Comparison of ENCODE assay signal across 9 cellular contexts in the genomic region with DNA sequence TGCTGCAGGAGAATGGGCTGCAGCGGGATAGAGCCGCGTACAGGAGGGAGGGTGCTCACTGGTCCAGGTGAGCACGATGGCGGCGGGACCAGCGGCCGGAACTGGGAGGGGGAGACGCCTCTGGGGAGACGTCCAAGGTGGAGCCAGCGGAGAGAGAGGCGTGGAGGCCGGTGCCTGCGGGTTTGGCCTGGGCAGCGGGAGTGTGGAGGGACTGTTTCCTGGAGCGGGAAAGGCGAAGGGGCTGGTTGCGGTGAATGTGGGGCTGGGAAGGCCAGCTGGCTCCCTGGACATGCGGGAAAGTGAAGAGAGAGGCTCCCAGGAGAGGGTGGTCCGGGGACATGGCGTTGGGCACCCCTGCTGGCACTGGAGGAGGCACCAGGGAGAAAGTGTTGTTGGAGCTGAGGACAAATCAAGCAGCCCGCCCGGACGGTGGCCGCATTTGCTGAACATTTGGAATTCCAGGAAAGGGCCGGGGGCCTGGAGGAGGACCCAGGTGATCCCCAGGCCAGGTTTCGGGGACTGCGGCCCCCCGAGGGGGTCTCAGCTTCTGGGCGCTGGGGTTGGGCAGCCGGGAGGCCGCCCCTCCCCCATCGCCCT. TPM values are rescaled to one million over a fixed set of nuclear protein-coding genes. Genes with fewer than 3 reads are reported as not detected.
A peak's percentile ranks its signal among the peaks of the same experiment; 100 is the strongest.
DNase-seq lines count a peak whose midpoint lies in the region; ATAC-seq, FAIRE-seq and TF ChIP-seq lines count a peak whose summit lies in the region.
"Had no signal": no experiment of that assay in that cellular context is flagged by ENCODE, and none has a peak within 500 bp of the region (broad histone marks: within the 10 kb centered on the region; RNA-seq: fewer than 3 reads in every experiment).

No MANE protein-coding gene starts in this region.

- intact Hi-C loops in pancreas (cut with DNase I): no loop called here

- 34 to 36% methylated on average over 33 of the region's 33 CpGs for WGBS in pancreas, 2 donors

- H3K27me3 ChIP-seq in pancreas: no peaks in the 10 kb centered on the region

- no peaks in the 10 kb centered on the region for H3K36me3 ChIP-seq in pancreas

- H3K4me3 ChIP-seq in epithelial cell of proximal tubule (ENCODE audit: low read depth, low read length) (peak overlapping the region; percentile 8), pancreas (peak overlapping the region; percentile 7 to 51 (median 24))

- FAIRE-seq in pancreas (lab: Jason Lieb, UNC): no peak

- TF ChIP-seq CTCF in epithelial cell of proximal tubule (conservative IDR thresholded peaks at IDR 0.05; ENCODE audit: low read depth, low read length) (no peak), pancreas (IDR thresholded peaks at IDR 0.05) (no peak)

- ATAC-seq in pancreas (peak in 3 of 4 donors; percentile 16 to 50 (median 27)), HG03460 (IDR thresholded peaks at IDR 0.05; ENCODE audit: unreplicated experiment) (no peak)

- H3K27ac ChIP-seq in pancreas: no peak overlapping the region

- DNase-seq in DMS153 treated with DMSO at 0.1 percent for 48 hours (lab: John Stamatoyannopoulos, UW; ENCODE audit: unreplicated experiment) (peak; percentile 10), NCI-H146 treated with DMSO at 0.1 percent for 48 hours (lab: John Stamatoyannopoulos, UW; ENCODE audit: unreplicated experiment) (peak; percentile 61), epithelial cell of proximal tubule (ENCODE audit: low read depth) (no peak), pancreas (peak in 3 of 6 donors; percentile 14 to 84 (median 74)), MV-4-11 (lab: John Stamatoyannopoulos, UW) (no peak), germinal center (ENCODE audit: low spot score) (no peak), mesenteric fat pad (ENCODE audit: low spot score) (no peak)
- DNase-seq: activated gamma-delta T cell treated with Interleukin-2 at 50 U/mL for 16 hours had no signal

- H3K4me1 ChIP-seq in pancreas: peaks cover 0 to 17% (median 12%) of the 10 kb centered on the region in 3 donors

- no peaks in the 10 kb centered on the region for H3K9me3 ChIP-seq in pancreas

RNA-seq across cellular contexts. Expression of a gene that starts 34.3 kb away (rescaled TPM):
- total RNA-seq in epithelial cell of proximal tubule (not detected in 2 replicates), pancreas (not detected), mesenteric fat pad (not detected)
- polyA plus RNA-seq in pancreas: not detected

Comparison
In these comparisons a context has a peak if more than half of its experiments do, and no peak if none do; other contexts are left out.
1. DNase-seq: peak in DMS153 treated with DMSO at 0.1 percent for 48 hours (single experiment) and NCI-H146 treated with DMSO at 0.1 percent for 48 hours (single experiment); none in epithelial cell of proximal tubule (single experiment), MV-4-11 (single experiment), germinal center (single experiment) and mesenteric fat pad (single experiment).